In the genomic region with DNA sequence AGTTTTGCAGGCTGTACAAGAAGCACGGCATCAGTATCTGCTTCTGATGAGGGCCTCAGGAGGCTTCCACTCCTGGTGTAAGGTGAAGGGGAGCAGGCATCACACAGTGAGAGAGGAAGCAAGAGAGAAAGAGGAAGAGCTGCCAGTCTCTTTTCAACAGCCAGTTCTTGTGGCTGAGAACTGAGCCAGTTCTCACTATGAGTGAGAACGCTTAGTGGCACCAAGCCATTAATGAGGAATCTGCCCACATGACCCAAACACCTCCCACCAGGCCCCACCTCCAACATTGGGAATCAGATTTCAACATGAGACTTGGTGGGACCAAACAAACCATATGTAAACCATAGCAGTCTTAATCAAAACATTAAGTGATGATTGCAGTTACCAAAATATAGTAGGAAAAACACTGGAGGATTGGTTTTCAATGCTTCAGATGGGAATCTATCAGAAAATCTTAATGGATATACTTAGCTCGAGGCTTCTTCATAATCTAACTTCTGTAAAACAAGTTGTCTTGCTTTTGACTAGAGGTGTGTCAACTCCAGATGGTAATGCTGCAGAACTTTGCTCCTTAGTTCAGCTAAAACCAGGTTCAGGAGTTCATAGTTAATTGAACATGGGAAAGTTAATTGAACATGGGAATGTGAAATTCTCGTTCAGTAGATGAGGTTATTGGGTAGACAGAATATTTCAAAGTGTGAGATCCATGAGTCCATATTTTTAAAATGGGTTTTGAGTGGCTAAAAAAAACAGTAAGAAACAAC, we compare ENCODE assay signal across 8 cellular contexts. TPM values are rescaled to one million over a fixed set of nuclear protein-coding genes. Genes with fewer than 3 reads are reported as not detected.
A peak's percentile ranks its signal among the peaks of the same experiment; 100 is the strongest.
DNase-seq lines count a peak whose midpoint lies in the region; ATAC-seq, FAIRE-seq and TF ChIP-seq lines count a peak whose summit lies in the region.

No MANE protein-coding gene starts in this region.

- FAIRE-seq in GM12891 (lab: Jason Lieb, UNC): no peak

- TF ChIP-seq CTCF in GM10248 (IDR thresholded peaks at IDR 0.05; ENCODE audit: control extremely low read depth, extremely low read depth, low read depth, missing control alignments): no peak

- TF ChIP-seq POLR2A in GM12891 (IDR thresholded peaks at IDR 0.05; ENCODE audit: low read depth, low read length): no peak

- CTCF ChIA-PET in GM10248 (lab: Yijun Ruan, JAX): interaction anchor here (1.6 to 2.7 kb wide), 3 partner anchors 9 to 14 kb away, joined by 6 to 8 read pairs (median 6); partner anchors contain the start of gene FAR1

- ATAC-seq in GM21528 (IDR thresholded peaks at IDR 0.05; ENCODE audit: low FRiP score, unreplicated experiment) (peak; percentile 86), HG03558 (IDR thresholded peaks at IDR 0.05; ENCODE audit: extremely low read depth, unreplicated experiment) (peak; percentile 87)

- DNase-seq in GM12891 (ENCODE audit: insufficient read length, low spot score) (no peak), fibroblast of gingiva (ENCODE audit: low read depth) (peak; percentile 2), NCI-H1694 (lab: John Stamatoyannopoulos, UW) (no peak), GM10248 (ENCODE audit: extremely low spot score) (no peak), DMS53 treated with DMSO at 0.1 percent for 48 hours (lab: John Stamatoyannopoulos, UW; ENCODE audit: unreplicated experiment) (no peak)
- DNase-seq in stimulated activated CD4-positive, alpha-beta T cell treated with anti-CD3 and anti-CD28 coated beads, Interleukin-1b, Interleukin-23, amount 100 ng/mL, for 48 hours: no peak

- POLR2A ChIA-PET in GM10248 (lab: Yijun Ruan, JAX): no interaction called here

TF ChIP-seq in GM12891, 5 proteins besides CTCF, POLR2A, EP300 and RAD21:
- TF ChIP-seq SPI1 (IDR thresholded peaks at IDR 0.05; ENCODE audit: low read depth, low read length) (peak; percentile 83), PAX5 (IDR thresholded peaks at IDR 0.05; ENCODE audit: insufficient read depth, low read length, severe bottlenecking) (no peak)

RNA-seq across cellular contexts. Expression of gene FAR1, which starts 12.2 kb away (rescaled TPM):
- 7.9 TPM for polyA plus RNA-seq in GM12891 (2012; ENCODE audit: low read depth, missing spikeins)
